1 cellular context compared by ENCODE assay signal in genomic region chr11:61129608-61130523, GRCh38.
A peak's percentile ranks its signal among the peaks of the same experiment; 100 is the strongest.
TF ChIP-seq lines count a peak whose summit lies in the region.

No MANE protein-coding gene starts in this region.

TF ChIP-seq in HepG2, 621 proteins besides CTCF, POLR2A, EP300 and RAD21 (continued from another document and continues in another):
- TF ChIP-seq ARID5B (CRISPR knock-in tag; IDR thresholded peaks at IDR 0.05) (peak; percentile 63), PLRG1 (conservative IDR thresholded peaks at IDR 0.05) (no peak), ZNF639 (CRISPR knock-in tag; conservative IDR thresholded peaks at IDR 0.05) (no peak), ZNF687 (CRISPR knock-in tag; IDR thresholded peaks at IDR 0.05) (peak; percentile 81), ZBTB25 (CRISPR knock-in tag; IDR thresholded peaks at IDR 0.05) (0 out of 2 replicates have a peak, but pooled peaks have one; percentile 63), FOXM1 (CRISPR knock-in tag; IDR thresholded peaks at IDR 0.05) (peak; percentile 45; the same call in 1 of the 2 replicates), DPF2 (CRISPR knock-in tag; IDR thresholded peaks at IDR 0.05; ENCODE audit: borderline replicate concordance, low read depth) (no peak), PPARG (CRISPR knock-in tag; conservative IDR thresholded peaks at IDR 0.05) (peak; percentile 44; the same call in 1 of the 2 replicates), ZNF280B (CRISPR knock-in tag; IDR thresholded peaks at IDR 0.05; ENCODE audit: borderline replicate concordance) (peak; percentile 50; the same call in 1 of the 2 replicates), FOXA3 (CRISPR knock-in tag; IDR thresholded peaks at IDR 0.05) (peak; percentile 66), SRF (IDR thresholded peaks at IDR 0.05; ENCODE audit: low read depth, low read length) (no peak), SYNCRIP (IDR thresholded peaks at IDR 0.05; ENCODE audit: insufficient read depth, low read depth, low read length) (no peak), TEF (CRISPR knock-in tag; IDR thresholded peaks at IDR 0.05) (no peak), NR2F1 (CRISPR knock-in tag; IDR thresholded peaks at IDR 0.05) (no peak), YEATS2 (CRISPR knock-in tag; IDR thresholded peaks at IDR 0.05; ENCODE audit: borderline replicate concordance) (peak; percentile 76; the same call in 1 of the 2 replicates), ZNF414 (CRISPR knock-in tag; IDR thresholded peaks at IDR 0.05) (no peak), ZNF674 (CRISPR knock-in tag; IDR thresholded peaks at IDR 0.05; ENCODE audit: low read depth) (no peak), ERF (CRISPR knock-in tag; IDR thresholded peaks at IDR 0.05) (peak; percentile 87; the same call in 1 of the 2 replicates), NFAT5 (CRISPR knock-in tag; IDR thresholded peaks at IDR 0.05) (no peak), ZNF333 (CRISPR knock-in tag; IDR thresholded peaks at IDR 0.05; ENCODE audit: borderline replicate concordance) (no peak), ZNF720 (CRISPR knock-in tag; IDR thresholded peaks at IDR 0.05) (0 out of 2 replicates have a peak, but pooled peaks have one; percentile 67), GMEB1 (CRISPR knock-in tag; IDR thresholded peaks at IDR 0.05; ENCODE audit: borderline replicate concordance) (0 out of 2 replicates have a peak, but pooled peaks have one; percentile 19), MYC (CRISPR knock-in tag; IDR thresholded peaks at IDR 0.05; ENCODE audit: borderline replicate concordance) (peak; percentile 78; the same call in 1 of the 2 replicates), LBX2 (CRISPR knock-in tag; IDR thresholded peaks at IDR 0.05; ENCODE audit: borderline replicate concordance) (0 out of 2 replicates have a peak, but pooled peaks have one; percentile 34), ZNF512 (CRISPR knock-in tag; IDR thresholded peaks at IDR 0.05) (no peak)
